ENCODE assay signal across 16 cellular contexts in genomic region chr18:55858661-55859111, GRCh38.
DNase-seq lines count a peak whose midpoint lies in the region; TF ChIP-seq lines count a peak whose summit lies in the region.
"Had no signal": no experiment of that assay in that cellular context is flagged by ENCODE, and none has a peak within 500 bp of the region (broad histone marks: within the 10 kb centered on the region; RNA-seq: fewer than 3 reads in every experiment).

No MANE protein-coding gene starts in this region.

- H3K9me3 ChIP-seq in A673 (ENCODE audit: low read depth, low read length, poor library complexity, severe bottlenecking) (no peaks in the 10 kb centered on the region), neural progenitor cell (ENCODE audit: low read depth) (no peaks in the 10 kb centered on the region)
- H3K9me3 ChIP-seq: vagina had no signal

- no peaks in the 10 kb centered on the region for H3K27me3 ChIP-seq in A673 (replicated peaks; ENCODE audit: insufficient read depth, low read depth, low read length, poor library complexity)
- H3K27me3 ChIP-seq in dorsolateral prefrontal cortex = no peaks in the 10 kb centered on the region
- no peaks in the 10 kb centered on the region for H3K27me3 ChIP-seq in neural progenitor cell
- H3K27me3 ChIP-seq: vagina had no signal

- no peaks in the 10 kb centered on the region for H3K36me3 Mint-ChIP-seq in neural progenitor cell
- no peaks in the 10 kb centered on the region for H3K36me3 Mint-ChIP-seq in progenitor cell of endocrine pancreas (ENCODE audit: insufficient read depth)
- H3K36me3 Mint-ChIP-seq: activated naive CD8-positive, alpha-beta T cell treated with anti-CD3 and anti-CD28 coated beads for 36 hours had no signal

- no peak for TF ChIP-seq RAD21 in Ishikawa (IDR thresholded peaks at IDR 0.05; ENCODE audit: low read depth)

- H3K27ac ChIP-seq in A673 (ENCODE audit: low read depth, low read length, poor library complexity, severe bottlenecking) = peak overlapping the region; percentile 61
- peak overlapping the region in 56 of 59 donors; percentile 3 to 85 (median 63) for H3K27ac ChIP-seq in dorsolateral prefrontal cortex
- H3K27ac ChIP-seq in neural progenitor cell = no peak overlapping the region
- H3K27ac ChIP-seq: vagina had no signal

- H3K4me3 ChIP-seq in A673 (ENCODE audit: low read depth, low read length, poor library complexity, severe bottlenecking) (peak overlapping the region; percentile 46), dorsolateral prefrontal cortex (peak overlapping the region; percentile 2 to 72 (median 52)), neural progenitor cell (no peak overlapping the region)
- H3K4me3 ChIP-seq: vagina had no signal

- DNase-seq in A673 (ENCODE audit: low spot score) (peak; percentile 81), dorsolateral prefrontal cortex (no peak), neural progenitor cell (ENCODE audit: low spot score) (no peak), SK-N-DZ (ENCODE audit: low spot score) (no peak), activated T-cell treated with anti-CD3 and anti-CD28 coated beads for 4 hours (no peak), NCI-H187 (lab: John Stamatoyannopoulos, UW) (no peak), progenitor cell of endocrine pancreas (ENCODE audit: low spot score, unreplicated experiment) (no peak)
- DNase-seq: activated naive CD8-positive, alpha-beta T cell treated with anti-CD3 and anti-CD28 coated beads for 36 hours; DMS153; foreskin melanocyte; Karpas-422; left colon; nephron progenitor cell had no signal

- H3K79me2 ChIP-seq in neural progenitor cell (ENCODE audit: low read depth) = no peaks in the 10 kb centered on the region

- H3K4me2 ChIP-seq in neural progenitor cell = peak overlapping the region; percentile 25

- no peaks in the 10 kb centered on the region for H4K20me1 ChIP-seq in neural progenitor cell (ENCODE audit: low read depth)

- peaks cover 47% of the 10 kb centered on the region for H3K4me1 Mint-ChIP-seq in neural progenitor cell
- peaks cover 2% of the 10 kb centered on the region for H3K4me1 Mint-ChIP-seq in progenitor cell of endocrine pancreas (ENCODE audit: low read depth)
- H3K4me1 Mint-ChIP-seq: activated naive CD8-positive, alpha-beta T cell treated with anti-CD3 and anti-CD28 coated beads for 36 hours had no signal

- H3K9ac ChIP-seq in neural progenitor cell = no peak overlapping the region

- H3K9me3 Mint-ChIP-seq in neural progenitor cell (peaks cover 5% of the 10 kb centered on the region), progenitor cell of endocrine pancreas (ENCODE audit: low read depth) (no peaks in the 10 kb centered on the region)
- H3K9me3 Mint-ChIP-seq: activated naive CD8-positive, alpha-beta T cell treated with anti-CD3 and anti-CD28 coated beads for 36 hours; nephron progenitor cell had no signal

- TF ChIP-seq CTCF in A673 (conservative IDR thresholded peaks at IDR 0.05; ENCODE audit: low read depth, low read length) (no peak), dorsolateral prefrontal cortex (IDR thresholded peaks at IDR 0.05 in 54 of 56, conservative IDR thresholded peaks at IDR 0.05 in 2 of 56; ENCODE audit: low read depth in 1 of 56, partially characterized antibody in 56 of 56) (no peak), neural progenitor cell (IDR thresholded peaks at IDR 0.05) (no peak), progenitor cell of endocrine pancreas (IDR thresholded peaks at IDR 0.05; ENCODE audit: unreplicated experiment) (no peak)

- intact Hi-C loops in A673 (cut with micrococcal nuclease; ENCODE audit: unreplicated experiment) (loop anchor here (5.0 to 10.0 kb wide), 5 partner anchors 66 to 764 kb away; no protein-coding TSS in a partner anchor), dorsolateral prefrontal cortex (cut with DNase I) (loop anchor here in 1 of 2 donors (5.0 kb wide), 1 partner anchor 81 kb away; no protein-coding TSS in a partner anchor)

- no peak for TF ChIP-seq EP300 in Ishikawa (IDR thresholded peaks at IDR 0.05; ENCODE audit: borderline replicate concordance)

- H3K36me3 ChIP-seq in A673 (ENCODE audit: insufficient read depth, low read length, poor library complexity, severe bottlenecking) (no peaks in the 10 kb centered on the region), neural progenitor cell (no peaks in the 10 kb centered on the region)
- H3K36me3 ChIP-seq: vagina had no signal

- H3K27me3 Mint-ChIP-seq in neural progenitor cell (ENCODE audit: insufficient read depth, low read depth) (no peaks in the 10 kb centered on the region), progenitor cell of endocrine pancreas (peaks cover 10% of the 10 kb centered on the region)

- H3K4me1 ChIP-seq in A673 (ENCODE audit: insufficient read depth, low read length, poor library complexity, severe bottlenecking) (peaks cover 44% of the 10 kb centered on the region), neural progenitor cell (peaks cover 54% of the 10 kb centered on the region)
- H3K4me1 ChIP-seq: vagina had no signal

- POLR2A ChIA-PET in A673 (lab: Charles Lee; ENCODE audit: low non-redundant PET) = no interaction called here

- H3F3A ChIP-seq in neural progenitor cell (ENCODE audit: low read depth) = peaks cover 4% of the 10 kb centered on the region

- CTCF ChIA-PET in A673 (lab: Charles Lee) = no interaction called here

- peak overlapping the region; percentile 3 for H3K27ac Mint-ChIP-seq in neural progenitor cell
- no peak overlapping the region for H3K27ac Mint-ChIP-seq in progenitor cell of endocrine pancreas
- H3K27ac Mint-ChIP-seq: activated naive CD8-positive, alpha-beta T cell treated with anti-CD3 and anti-CD28 coated beads for 36 hours; nephron progenitor cell; WTC11 had no signal

- H2AFZ ChIP-seq in neural progenitor cell (replicated peaks) = peak overlapping the region; percentile 65

- H3K4me3 Mint-ChIP-seq in neural progenitor cell (no peak overlapping the region), progenitor cell of endocrine pancreas (ENCODE audit: low read depth) (no peak overlapping the region)
- H3K4me3 Mint-ChIP-seq: activated naive CD8-positive, alpha-beta T cell treated with anti-CD3 and anti-CD28 coated beads for 36 hours; nephron progenitor cell; WTC11 had no signal

- BruUV-seq in A673 (replicated peaks; lab: Mats Ljungman, UMichigan) = no TSS peak

TF ChIP-seq in Ishikawa, 13 proteins besides CTCF, POLR2A, EP300 and RAD21:
- TF ChIP-seq TAF1 (IDR thresholded peaks at IDR 0.05; ENCODE audit: low read depth) = no peak
- no peak for TF ChIP-seq MAX (IDR thresholded peaks at IDR 0.05)
- TF ChIP-seq YY1 (IDR thresholded peaks at IDR 0.05; ENCODE audit: low read depth) = no peak
- 0 out of 2 replicates have a peak, but pooled peaks have one; percentile 39 for TF ChIP-seq TEAD4 (IDR thresholded peaks at IDR 0.05)
- TF ChIP-seq REST (IDR thresholded peaks at IDR 0.05; ENCODE audit: low read depth) = no peak
